In genomic region chr21:44898851-44899767, GRCh38 we compare ENCODE assay signal across 17 cellular contexts.
"Had no signal": no experiment of that assay in that cellular context is flagged by ENCODE, and none has a peak within 500 bp of the region (broad histone marks: within the 10 kb centered on the region; RNA-seq: fewer than 3 reads in every experiment).

No MANE protein-coding gene starts in this region.

- FAIRE-seq: islet of Langerhans had no signal

- H3K36me3 Mint-ChIP-seq: mesothelial cell of epicardium, neural progenitor cell had no signal

- H3K4me3 Mint-ChIP-seq: activated CD4-positive, alpha-beta memory T cell treated with anti-CD3 and anti-CD28 coated beads for 36 hours; activated naive CD8-positive, alpha-beta T cell treated with anti-CD3 and anti-CD28 coated beads, Interleukin-2, amount 10 ng/mL, durations not matched to agents 7 days and 5 days; activated T-cell treated with anti-CD3 and anti-CD28 coated beads, Interleukin-2, amount 50 U/mL, for 4 hours; mesothelial cell of epicardium; neural progenitor cell had no signal

- H2AFZ ChIP-seq: neural progenitor cell had no signal

- H3K27me3 ChIP-seq: ascending aorta, esophagus muscularis mucosa, neural progenitor cell, thyroid gland, vagina had no signal

- H3K27me3 Mint-ChIP-seq: activated CD4-positive, alpha-beta memory T cell treated with anti-CD3 and anti-CD28 coated beads for 36 hours; activated naive CD8-positive, alpha-beta T cell treated with anti-CD3 and anti-CD28 coated beads, Interleukin-2, amount 10 ng/mL, durations not matched to agents 7 days and 5 days had no signal

- H3K4me1 ChIP-seq: ascending aorta, esophagus muscularis mucosa, prostate gland, vagina had no signal

- H3K9ac ChIP-seq: neural progenitor cell had no signal

- H3K36me3 ChIP-seq: ascending aorta, neural progenitor cell, prostate gland, thyroid gland, vagina had no signal

- H3K4me3 ChIP-seq: ascending aorta, esophagus muscularis mucosa, neural progenitor cell, prostate gland, thyroid gland, vagina had no signal

- DNase-seq: activated CD4-positive, alpha-beta memory T cell treated with anti-CD3 and anti-CD28 coated beads for 36 hours; activated CD4-positive, alpha-beta T cell treated with anti-CD3 and anti-CD28 coated beads for 1 hour; activated gamma-delta T cell; activated naive CD8-positive, alpha-beta T cell treated with anti-CD3 and anti-CD28 coated beads, Interleukin-2, amount 10 ng/mL, durations not matched to agents 7 days and 5 days; activated T-cell treated with anti-CD3 and anti-CD28 coated beads, Interleukin-2, amount 50 U/mL, for 4 hours; glutamatergic neuron; stimulated activated CD4-positive, alpha-beta T cell treated with anti-CD3 and anti-CD28 coated beads, Interleukin-4, amount 100 ng/mL, for 4 hours; SW 1271; T-helper 9 cell; thyroid gland had no signal

- H3K27ac ChIP-seq: ascending aorta, esophagus muscularis mucosa, neural progenitor cell, prostate gland, thyroid gland, vagina had no signal

- H3K9me3 ChIP-seq: ascending aorta, esophagus muscularis mucosa, prostate gland, thyroid gland, vagina had no signal

- H3K27ac Mint-ChIP-seq: activated naive CD8-positive, alpha-beta T cell treated with anti-CD3 and anti-CD28 coated beads, Interleukin-2, amount 10 ng/mL, durations not matched to agents 7 days and 5 days; mesothelial cell of epicardium; neural progenitor cell had no signal

- H3K9me3 Mint-ChIP-seq: activated CD4-positive, alpha-beta memory T cell treated with anti-CD3 and anti-CD28 coated beads for 36 hours; activated naive CD8-positive, alpha-beta T cell treated with anti-CD3 and anti-CD28 coated beads, Interleukin-2, amount 10 ng/mL, durations not matched to agents 7 days and 5 days; activated T-cell treated with anti-CD3 and anti-CD28 coated beads, Interleukin-2, amount 50 U/mL, for 4 hours; mesothelial cell of epicardium; neural progenitor cell had no signal

- H3K4me2 ChIP-seq: neural progenitor cell had no signal

- ATAC-seq: activated T-cell treated with anti-CD3 and anti-CD28 coated beads, Interleukin-2, amount 50 U/mL, for 4 hours had no signal
